ENCODE assay signal across 1 cellular context in the genomic region with DNA sequence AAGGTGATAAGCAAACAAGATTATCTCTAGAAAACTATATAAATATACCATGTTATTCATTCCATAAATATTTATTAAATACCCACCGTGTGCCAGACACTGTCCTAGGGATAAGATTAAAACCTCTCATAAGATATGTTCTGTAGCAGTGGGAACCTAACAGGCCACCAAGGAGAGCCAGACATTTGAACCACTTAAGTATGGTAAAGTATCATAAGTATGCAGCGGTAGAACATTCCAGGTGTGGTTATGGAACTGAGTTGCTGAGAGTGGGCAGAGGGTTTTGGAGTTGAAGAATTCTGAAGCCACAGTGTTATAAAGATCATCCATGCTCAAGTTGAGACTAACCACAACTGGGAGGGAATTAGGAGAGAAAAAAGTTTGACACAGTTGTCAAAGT.
TF ChIP-seq lines count a peak whose summit lies in the region.

No MANE protein-coding gene starts in this region.

TF ChIP-seq in HepG2, 621 proteins besides CTCF, POLR2A, EP300 and RAD21 (continued from another document):
- TF ChIP-seq, protein P1, sequence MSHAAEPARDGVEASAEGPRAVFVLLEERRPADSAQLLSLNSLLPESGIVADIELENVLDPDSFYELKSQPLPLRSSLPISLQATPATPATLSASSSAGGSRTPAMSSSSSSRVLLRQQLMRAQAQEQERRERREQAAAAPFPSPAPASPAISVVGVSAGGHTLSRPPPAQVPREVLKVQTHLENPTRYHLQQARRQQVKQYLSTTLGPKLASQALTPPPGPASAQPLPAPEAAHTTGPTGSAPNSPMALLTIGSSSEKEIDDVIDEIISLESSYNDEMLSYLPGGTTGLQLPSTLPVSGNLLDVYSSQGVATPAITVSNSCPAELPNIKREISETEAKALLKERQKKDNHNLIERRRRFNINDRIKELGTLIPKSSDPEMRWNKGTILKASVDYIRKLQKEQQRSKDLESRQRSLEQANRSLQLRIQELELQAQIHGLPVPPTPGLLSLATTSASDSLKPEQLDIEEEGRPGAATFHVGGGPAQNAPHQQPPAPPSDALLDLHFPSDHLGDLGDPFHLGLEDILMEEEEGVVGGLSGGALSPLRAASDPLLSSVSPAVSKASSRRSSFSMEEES (CRISPR knock-in tag; IDR thresholded peaks at IDR 0.05): 0 out of 2 replicates have a peak, but pooled peaks have one; percentile 13
- TF ChIP-seq ZKSCAN1 (IDR thresholded peaks at IDR 0.05; ENCODE audit: low read length): no peak
- no peak for TF ChIP-seq CBX1 (IDR thresholded peaks at IDR 0.05; ENCODE audit: low read depth)
- TF ChIP-seq ZNF850 (CRISPR knock-in tag; conservative IDR thresholded peaks at IDR 0.05): no peak
- no peak for TF ChIP-seq NCOA1 (CRISPR knock-in tag; IDR thresholded peaks at IDR 0.05)
- no peak for TF ChIP-seq ZEB1 (IDR thresholded peaks at IDR 0.05; ENCODE audit: insufficient replicate concordance, low read depth)
